In genomic region chr12:51087818-51088217, GRCh38 we compare ENCODE assay signal across 18 cellular contexts. TPM values are rescaled to one million over a fixed set of nuclear protein-coding genes. Genes with fewer than 3 reads are reported as not detected.
DNase-seq lines count a peak whose midpoint lies in the region; ATAC-seq lines count a peak whose summit lies in the region.
"Had no signal": no experiment of that assay in that cellular context is flagged by ENCODE, and none has a peak within 500 bp of the region (broad histone marks: within the 10 kb centered on the region; RNA-seq: fewer than 3 reads in every experiment).

No MANE protein-coding gene starts in this region.

- no peak overlapping the region for H3K4me3 Mint-ChIP-seq in activated CD8-positive, alpha-beta memory T cell treated with anti-CD3 and anti-CD28 coated beads, Interleukin-2, amount 10 ng/mL, durations not matched to agents 7 days and 5 days
- H3K4me3 Mint-ChIP-seq in activated T-helper 17 cell treated with anti-CD3 and anti-CD28 coated beads, Interleukin-2, amount 50 U/mL, for 72 hours = peak overlapping the region; percentile 29
- no peak overlapping the region for H3K4me3 Mint-ChIP-seq in immature natural killer cell
- H3K4me3 Mint-ChIP-seq: nephron progenitor cell had no signal

- no peaks in the 10 kb centered on the region for H3K27me3 Mint-ChIP-seq in activated CD8-positive, alpha-beta memory T cell treated with anti-CD3 and anti-CD28 coated beads, Interleukin-2, amount 10 ng/mL, durations not matched to agents 7 days and 5 days
- H3K27me3 Mint-ChIP-seq in activated T-helper 17 cell treated with anti-CD3 and anti-CD28 coated beads, Interleukin-2, amount 50 U/mL, for 72 hours = no peaks in the 10 kb centered on the region
- H3K27me3 Mint-ChIP-seq in immature natural killer cell (ENCODE audit: low read depth in 3 of 3) = peaks cover 0 to 2% (median under 1%) of the 10 kb centered on the region in 3 donors

- H3K9me3 Mint-ChIP-seq in activated CD8-positive, alpha-beta memory T cell treated with anti-CD3 and anti-CD28 coated beads, Interleukin-2, amount 10 ng/mL, durations not matched to agents 7 days and 5 days (ENCODE audit: low read depth) = no peaks in the 10 kb centered on the region
- no peaks in the 10 kb centered on the region for H3K9me3 Mint-ChIP-seq in activated T-helper 17 cell treated with anti-CD3 and anti-CD28 coated beads, Interleukin-2, amount 50 U/mL, for 72 hours
- H3K9me3 Mint-ChIP-seq in immature natural killer cell = no peaks in the 10 kb centered on the region
- H3K9me3 Mint-ChIP-seq: nephron progenitor cell had no signal

- peak overlapping the region; percentile 65 for H3K27ac Mint-ChIP-seq in activated CD8-positive, alpha-beta memory T cell treated with anti-CD3 and anti-CD28 coated beads, Interleukin-2, amount 10 ng/mL, durations not matched to agents 7 days and 5 days
- H3K27ac Mint-ChIP-seq in activated T-helper 17 cell treated with anti-CD3 and anti-CD28 coated beads, Interleukin-2, amount 50 U/mL, for 72 hours = peak overlapping the region; percentile 70
- no peak overlapping the region for H3K27ac Mint-ChIP-seq in immature natural killer cell
- H3K27ac Mint-ChIP-seq: nephron progenitor cell had no signal

- no peak for ATAC-seq in activated CD8-positive, alpha-beta memory T cell treated with anti-CD3 and anti-CD28 coated beads, Interleukin-2, amount 10 ng/mL, durations not matched to agents 7 days and 5 days
- peak; percentile 36 for ATAC-seq in GM18858 (IDR thresholded peaks at IDR 0.05; ENCODE audit: unreplicated experiment)
- peak; percentile 66 for ATAC-seq in activated T-helper 17 cell treated with anti-CD3 and anti-CD28 coated beads, Interleukin-2, amount 50 U/mL, for 72 hours (replicated peaks)
- ATAC-seq in GM19035 (IDR thresholded peaks at IDR 0.05; ENCODE audit: unreplicated experiment) = no peak
- ATAC-seq: foreskin keratinocyte, left cardiac atrium had no signal

- peak; percentile 48 for DNase-seq in activated CD8-positive, alpha-beta memory T cell treated with anti-CD3 and anti-CD28 coated beads, Interleukin-2, amount 10 ng/mL, durations not matched to agents 7 days and 5 days
- DNase-seq in activated CD8-positive, alpha-beta memory T cell treated with anti-CD3 and anti-CD28 coated beads, Interleukin-2, amount 50 U/mL, for 4 hours = no peak
- DNase-seq in stimulated activated CD4-positive, alpha-beta T cell treated with anti-CD3 and anti-CD28 coated beads, Interleukin-2, amount 100 ng/mL, for 24 hours = peak; percentile 24 to 32
- DNase-seq in RPMI8226 (no peak), immature natural killer cell (no peak)
- DNase-seq: adrenal gland, foreskin keratinocyte, IMR-90, left cardiac atrium, mesendoderm, NCI-H1436, NCI-H69, nephron progenitor cell, OCI-M1, SIG-M5 had no signal

- peaks cover 10% of the 10 kb centered on the region for H3K36me3 Mint-ChIP-seq in activated CD8-positive, alpha-beta memory T cell treated with anti-CD3 and anti-CD28 coated beads, Interleukin-2, amount 10 ng/mL, durations not matched to agents 7 days and 5 days
- H3K36me3 Mint-ChIP-seq in activated T-helper 17 cell treated with anti-CD3 and anti-CD28 coated beads, Interleukin-2, amount 50 U/mL, for 72 hours (ENCODE audit: low read depth) = peaks cover 7% of the 10 kb centered on the region
- peaks cover 0 to 3% (median 0%) of the 10 kb centered on the region in 3 donors for H3K36me3 Mint-ChIP-seq in immature natural killer cell

- H3K4me1 Mint-ChIP-seq in activated CD8-positive, alpha-beta memory T cell treated with anti-CD3 and anti-CD28 coated beads, Interleukin-2, amount 10 ng/mL, durations not matched to agents 7 days and 5 days = peaks cover 19% of the 10 kb centered on the region
- H3K4me1 Mint-ChIP-seq in activated T-helper 17 cell treated with anti-CD3 and anti-CD28 coated beads, Interleukin-2, amount 50 U/mL, for 72 hours = peaks cover 10% of the 10 kb centered on the region
- peaks cover 8 to 14% of the 10 kb centered on the region in 2 donors for H3K4me1 Mint-ChIP-seq in immature natural killer cell

- CTCF ChIA-PET in activated CD8-positive, alpha-beta memory T cell treated with anti-CD3 and anti-CD28 coated beads, Interleukin-2, amount 10 ng/mL, durations not matched to agents 7 days and 5 days (lab: Charles Lee) = no interaction called here

RNA-seq across cellular contexts. Expression of gene CSRNP2, which starts 4.4 kb away (rescaled TPM):
- total RNA-seq in activated CD8-positive, alpha-beta memory T cell treated with anti-CD3 and anti-CD28 coated beads, Interleukin-2, amount 10 ng/mL, durations not matched to agents 7 days and 5 days = 10 to 100 TPM; 17.7 to 20.4 TPM
- total RNA-seq in activated T-helper 17 cell treated with anti-CD3 and anti-CD28 coated beads, Interleukin-2, amount 50 U/mL, for 72 hours = 10 to 100 TPM; 14.4 to 16.1 TPM
- 1 to 10 TPM in 2 of 3 donors, under 1 TPM in 1; 0.90 to 7.9 (median 7.2) TPM for polyA plus RNA-seq in immature natural killer cell

RNA-seq across cellular contexts. Expression of gene LETMD1, which starts 39.7 kb away (rescaled TPM):
- 10 to 100 TPM; 76.7 to 80.8 TPM for total RNA-seq in activated CD8-positive, alpha-beta memory T cell treated with anti-CD3 and anti-CD28 coated beads, Interleukin-2, amount 10 ng/mL, durations not matched to agents 7 days and 5 days
- total RNA-seq in activated T-helper 17 cell treated with anti-CD3 and anti-CD28 coated beads, Interleukin-2, amount 50 U/mL, for 72 hours = 10 to 100 TPM; 74.8 to 90.2 TPM
- polyA plus RNA-seq in immature natural killer cell = 10 to 100 TPM; 14.9 to 40.4 (median 17.7) TPM

Comparison
In these comparisons a context has a peak if more than half of its experiments do, and no peak if none do; other contexts are left out.
1. DNase-seq: peak in activated CD8-positive, alpha-beta memory T cell treated with anti-CD3 and anti-CD28 coated beads, Interleukin-2, amount 10 ng/mL, durations not matched to agents 7 days and 5 days (single experiment) and stimulated activated CD4-positive, alpha-beta T cell treated with anti-CD3 and anti-CD28 coated beads, Interleukin-2, amount 100 ng/mL, for 24 hours (2 of 2); none in activated CD8-positive, alpha-beta memory T cell treated with anti-CD3 and anti-CD28 coated beads, Interleukin-2, amount 50 U/mL, for 4 hours (single experiment), RPMI8226 (single experiment) and immature natural killer cell (0 of 3).
2. ATAC-seq: peak in GM18858 (single experiment) and activated T-helper 17 cell treated with anti-CD3 and anti-CD28 coated beads, Interleukin-2, amount 50 U/mL, for 72 hours (single experiment); none in activated CD8-positive, alpha-beta memory T cell treated with anti-CD3 and anti-CD28 coated beads, Interleukin-2, amount 10 ng/mL, durations not matched to agents 7 days and 5 days (single experiment) and GM19035 (single experiment).
3. H3K27ac Mint-ChIP-seq: peak in activated CD8-positive, alpha-beta memory T cell treated with anti-CD3 and anti-CD28 coated beads, Interleukin-2, amount 10 ng/mL, durations not matched to agents 7 days and 5 days (single experiment) and activated T-helper 17 cell treated with anti-CD3 and anti-CD28 coated beads, Interleukin-2, amount 50 U/mL, for 72 hours (single experiment); none in immature natural killer cell (0 of 6).